In genomic region chr17:27491713-27492190, GRCh38 we compare ENCODE assay signal across 16 cellular contexts. TPM values are rescaled to one million over a fixed set of nuclear protein-coding genes. Genes with fewer than 3 reads are reported as not detected.
DNase-seq lines count a peak whose midpoint lies in the region; ATAC-seq and TF ChIP-seq lines count a peak whose summit lies in the region.
"Had no signal": no experiment of that assay in that cellular context is flagged by ENCODE, and none has a peak within 500 bp of the region (broad histone marks: within the 10 kb centered on the region; RNA-seq: fewer than 3 reads in every experiment).

No MANE protein-coding gene starts in this region.

- peaks cover 48% of the 10 kb centered on the region for H3K4me1 Mint-ChIP-seq in activated naive CD4-positive, alpha-beta T cell treated with anti-CD3 and anti-CD28 coated beads for 36 hours (ENCODE audit: low read depth)
- H3K4me1 Mint-ChIP-seq in activated naive CD8-positive, alpha-beta T cell treated with anti-CD3 and anti-CD28 coated beads for 36 hours: peaks cover 34% of the 10 kb centered on the region

- H3K79me2 ChIP-seq in mesendoderm (ENCODE audit: control insufficient read depth, insufficient read depth, low read length): peaks cover 19% of the 10 kb centered on the region

- intact Hi-C loops in activated naive CD4-positive, alpha-beta T cell treated with anti-CD3 and anti-CD28 coated beads for 36 hours (cut with micrococcal nuclease): no loop called here
- intact Hi-C loops in ascending aorta (cut with DNase I): loop anchor here (2.0 to 5.0 kb wide), 2 partner anchors 69 to 249 kb away; no protein-coding TSS in a partner anchor

- no peak overlapping the region for H2BK15ac ChIP-seq in mesendoderm (replicated peaks; ENCODE audit: low read depth)

- peaks cover 7% of the 10 kb centered on the region for H3K4me1 ChIP-seq in mesendoderm (ENCODE audit: control insufficient read depth, low read depth, low read length)
- peaks cover 0 to 16% of the 10 kb centered on the region in 2 donors for H3K4me1 ChIP-seq in ascending aorta

- no peak overlapping the region for H2BK5ac ChIP-seq in mesendoderm (ENCODE audit: low read length)

- no peak overlapping the region for H4K8ac ChIP-seq in mesendoderm (ENCODE audit: low read depth, low read length)

- H3K27ac Mint-ChIP-seq in activated naive CD4-positive, alpha-beta T cell treated with anti-CD3 and anti-CD28 coated beads, Interleukin-2, amount 50 U/mL, for 72 hours: no peak overlapping the region
- no peak overlapping the region for H3K27ac Mint-ChIP-seq in activated naive CD4-positive, alpha-beta T cell treated with anti-CD3 and anti-CD28 coated beads for 36 hours
- H3K27ac Mint-ChIP-seq in activated naive CD8-positive, alpha-beta T cell treated with anti-CD3 and anti-CD28 coated beads for 36 hours: peak overlapping the region; percentile 14

- H3K9ac ChIP-seq in mesendoderm (ENCODE audit: low read length): no peak overlapping the region

- no peak for DNase-seq in activated naive CD4-positive, alpha-beta T cell treated with anti-CD3 and anti-CD28 coated beads, Interleukin-2, amount 50 U/mL, for 72 hours (ENCODE audit: low spot score in 2 of 2)
- no peak for DNase-seq in activated naive CD4-positive, alpha-beta T cell treated with anti-CD3 and anti-CD28 coated beads for 36 hours
- DNase-seq in activated naive CD8-positive, alpha-beta T cell treated with anti-CD3 and anti-CD28 coated beads for 36 hours: peak; percentile 19
- DNase-seq in mesendoderm (peak; percentile 42), ascending aorta (ENCODE audit: low spot score in 2 of 2) (no peak), SIG-M5 treated with dmso at 0.1 percent for 504 hours (lab: John Stamatoyannopoulos, UW; ENCODE audit: unreplicated experiment) (no peak), globus pallidus (ENCODE audit: low spot score) (no peak)
- DNase-seq: aorta, left ventricle myocardium inferior, MG63, NCI-H345, Peyer's patch, T1000, upper lobe of left lung had no signal

- no peak overlapping the region for H3K4me3 ChIP-seq in mesendoderm (ENCODE audit: low read length)
- H3K4me3 ChIP-seq in ascending aorta: no peak overlapping the region
- H3K4me3 ChIP-seq: left ventricle myocardium inferior, MG63, Peyer's patch, upper lobe of left lung had no signal

- H3K27ac ChIP-seq in mesendoderm (ENCODE audit: low read depth, low read length) (peak overlapping the region; percentile 4), ascending aorta (no peak overlapping the region)
- H3K27ac ChIP-seq: HL-60, left ventricle myocardium inferior, Peyer's patch, upper lobe of left lung had no signal

- H3K9me3 ChIP-seq in ascending aorta: no peaks in the 10 kb centered on the region
- H3K9me3 ChIP-seq: left ventricle myocardium inferior, MG63, Peyer's patch, upper lobe of left lung had no signal

- no peaks in the 10 kb centered on the region for H3K9me3 Mint-ChIP-seq in activated naive CD4-positive, alpha-beta T cell treated with anti-CD3 and anti-CD28 coated beads, Interleukin-2, amount 50 U/mL, for 72 hours
- H3K9me3 Mint-ChIP-seq in activated naive CD4-positive, alpha-beta T cell treated with anti-CD3 and anti-CD28 coated beads for 36 hours: no peaks in the 10 kb centered on the region
- H3K9me3 Mint-ChIP-seq in activated naive CD8-positive, alpha-beta T cell treated with anti-CD3 and anti-CD28 coated beads for 36 hours: no peaks in the 10 kb centered on the region

- no peak overlapping the region for H3K4me3 Mint-ChIP-seq in activated naive CD4-positive, alpha-beta T cell treated with anti-CD3 and anti-CD28 coated beads for 36 hours
- H3K4me3 Mint-ChIP-seq in activated naive CD8-positive, alpha-beta T cell treated with anti-CD3 and anti-CD28 coated beads for 36 hours: no peak overlapping the region

- H3K36me3 ChIP-seq in mesendoderm (ENCODE audit: control insufficient read depth, insufficient read depth, low read length): no peaks in the 10 kb centered on the region
- no peaks in the 10 kb centered on the region for H3K36me3 ChIP-seq in ascending aorta
- H3K36me3 ChIP-seq: left ventricle myocardium inferior, MG63, Peyer's patch, upper lobe of left lung had no signal

- H3K27me3 ChIP-seq in mesendoderm (ENCODE audit: insufficient read depth, low read length, poor library complexity) (no peaks in the 10 kb centered on the region), ascending aorta (no peaks in the 10 kb centered on the region)
- H3K27me3 ChIP-seq: MG63, Peyer's patch, upper lobe of left lung had no signal

- WGBS in mesendoderm (ENCODE audit: extremely low coverage, insufficient coverage, low lambda C conversion rate): no CpG with 5 or more reads among the region's 12 CpGs

- H3K56ac ChIP-seq in mesendoderm (ENCODE audit: low read length): peak overlapping the region; percentile 74

- peak; percentile 32 to 66 for ATAC-seq in activated naive CD4-positive, alpha-beta T cell treated with anti-CD3 and anti-CD28 coated beads, Interleukin-2, amount 50 U/mL, for 72 hours
- ATAC-seq in GM19397 (IDR thresholded peaks at IDR 0.05; ENCODE audit: unreplicated experiment): no peak

- H3K36me3 Mint-ChIP-seq in activated naive CD4-positive, alpha-beta T cell treated with anti-CD3 and anti-CD28 coated beads, Interleukin-2, amount 50 U/mL, for 72 hours: peaks cover 0 to 31% of the 10 kb centered on the region in 2 donors
- H3K36me3 Mint-ChIP-seq in activated naive CD4-positive, alpha-beta T cell treated with anti-CD3 and anti-CD28 coated beads for 36 hours (ENCODE audit: low read depth): peaks cover 15% of the 10 kb centered on the region
- H3K36me3 Mint-ChIP-seq in activated naive CD8-positive, alpha-beta T cell treated with anti-CD3 and anti-CD28 coated beads for 36 hours: peaks cover 27% of the 10 kb centered on the region

- no peak overlapping the region for H3K23ac ChIP-seq in mesendoderm (ENCODE audit: low read length)

- H3K4ac ChIP-seq in mesendoderm (ENCODE audit: low read depth, low read length): no peak overlapping the region

- peak overlapping the region; percentile 1 for H3K18ac ChIP-seq in mesendoderm (ENCODE audit: low read length)

- H2BK120ac ChIP-seq in mesendoderm (ENCODE audit: low read depth, low read length): no peak overlapping the region

- no peak overlapping the region for H4K5ac ChIP-seq in mesendoderm (ENCODE audit: low read length)

- no peak for TF ChIP-seq CTCF in ascending aorta (IDR thresholded peaks at IDR 0.05)

- no peak overlapping the region for H2AK5ac ChIP-seq in mesendoderm (ENCODE audit: low read length)

- no peaks in the 10 kb centered on the region for H3K27me3 Mint-ChIP-seq in activated naive CD4-positive, alpha-beta T cell treated with anti-CD3 and anti-CD28 coated beads for 36 hours (ENCODE audit: low read depth)
- no peaks in the 10 kb centered on the region for H3K27me3 Mint-ChIP-seq in activated naive CD8-positive, alpha-beta T cell treated with anti-CD3 and anti-CD28 coated beads for 36 hours

- CTCF ChIA-PET in activated naive CD4-positive, alpha-beta T cell treated with anti-CD3 and anti-CD28 coated beads for 36 hours (lab: Charles Lee): no interaction called here

- H3K4me2 ChIP-seq in mesendoderm (ENCODE audit: low read length): no peak overlapping the region

- H3K79me1 ChIP-seq in mesendoderm (ENCODE audit: low read length): peaks cover 7% of the 10 kb centered on the region

RNA-seq across cellular contexts. Expression of gene KSR1, which starts 35.5 kb away (rescaled TPM):
- 100 to 1,000 TPM; 132 to 194 TPM for total RNA-seq in activated naive CD4-positive, alpha-beta T cell treated with anti-CD3 and anti-CD28 coated beads, Interleukin-2, amount 50 U/mL, for 72 hours
- 100 to 1,000 TPM; 179 to 189 TPM for total RNA-seq in activated naive CD4-positive, alpha-beta T cell treated with anti-CD3 and anti-CD28 coated beads for 36 hours
- 10 to 100 TPM; 58.9 to 62.5 TPM for total RNA-seq in activated naive CD8-positive, alpha-beta T cell treated with anti-CD3 and anti-CD28 coated beads for 36 hours
- polyA plus RNA-seq in mesendoderm (2013, experiment 1 of 2): 36.6 TPM
- polyA plus RNA-seq in mesendoderm (2013, experiment 2 of 2): 34.5 TPM
- 42.6 TPM for total RNA-seq in ascending aorta

Comparison
In these comparisons a context has a peak if more than half of its experiments do, and no peak if none do; other contexts are left out.
1. DNase-seq: peak in activated naive CD8-positive, alpha-beta T cell treated with anti-CD3 and anti-CD28 coated beads for 36 hours (single experiment) and mesendoderm (single experiment); none in activated naive CD4-positive, alpha-beta T cell treated with anti-CD3 and anti-CD28 coated beads, Interleukin-2, amount 50 U/mL, for 72 hours (0 of 2), activated naive CD4-positive, alpha-beta T cell treated with anti-CD3 and anti-CD28 coated beads for 36 hours (single experiment), ascending aorta (0 of 2), SIG-M5 treated with dmso at 0.1 percent for 504 hours (single experiment) and globus pallidus (single experiment).